ENCODE assay signal across 9 cellular contexts in the genomic region with DNA sequence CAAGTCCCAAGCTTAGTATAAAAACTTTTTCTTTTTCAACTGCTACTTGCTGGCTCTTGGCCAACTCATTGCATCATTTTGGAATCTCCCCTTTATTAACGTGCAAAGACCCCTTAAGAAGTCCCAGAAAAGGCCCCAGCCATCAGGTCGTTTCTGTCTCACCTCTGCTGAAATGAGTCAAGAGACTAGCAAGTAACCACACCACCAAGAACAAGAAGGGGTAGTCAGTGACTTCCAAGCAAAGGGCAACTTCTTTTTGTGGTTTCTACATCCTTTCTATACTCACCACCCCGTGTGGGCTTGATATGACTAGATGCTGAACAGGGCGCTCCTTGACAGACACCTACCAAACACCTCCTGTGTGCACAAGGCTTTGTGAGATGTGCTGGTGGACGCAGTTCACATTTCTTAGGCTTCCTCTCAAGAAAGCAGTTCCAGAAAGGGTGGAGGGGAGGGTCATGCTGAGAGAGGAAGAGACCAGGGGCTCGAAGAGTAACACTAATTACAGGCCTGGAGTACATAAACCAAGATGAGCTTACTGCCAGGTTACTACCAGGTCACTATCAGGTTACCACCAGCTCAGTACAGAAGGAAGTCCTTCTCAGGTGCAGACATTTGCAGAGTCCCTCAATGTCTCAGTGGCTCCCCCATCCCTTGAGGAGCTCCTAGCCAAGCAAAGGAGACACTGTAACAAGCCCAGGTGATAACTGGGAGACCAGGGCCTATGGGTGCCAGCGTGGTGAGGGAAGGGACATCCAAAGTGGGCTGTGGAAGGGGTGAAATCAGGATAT. TPM values are rescaled to one million over a fixed set of nuclear protein-coding genes. Genes with fewer than 3 reads are reported as not detected.
A peak's percentile ranks its signal among the peaks of the same experiment; 100 is the strongest.
DNase-seq lines count a peak whose midpoint lies in the region; ATAC-seq and TF ChIP-seq lines count a peak whose summit lies in the region.
"Had no signal": no experiment of that assay in that cellular context is flagged by ENCODE, and none has a peak within 500 bp of the region (broad histone marks: within the 10 kb centered on the region; RNA-seq: fewer than 3 reads in every experiment).

No MANE protein-coding gene starts in this region.

- in situ Hi-C loops in mammary epithelial cell (cut with MboI; ENCODE audit: low sequenced_read_pairs in 2 of 2): no loop called here

- H3K27ac ChIP-seq in mammary epithelial cell (ENCODE audit: insufficient read depth, low read depth, low read length): no peak overlapping the region

- CTCF ChIA-PET in mammary epithelial cell (lab: Charles Lee; ENCODE audit: low non-redundant PET): no interaction called here

- H3K27me3 ChIP-seq in mammary epithelial cell (ENCODE audit: insufficient read depth, low read length): no peaks in the 10 kb centered on the region

- no TSS peak for BruUV-seq in mammary epithelial cell (replicated peaks; lab: Mats Ljungman, UMichigan)

- peaks cover 15% of the 10 kb centered on the region for H3K9me3 ChIP-seq in mammary epithelial cell (replicated peaks; ENCODE audit: insufficient read depth, low read length)

- H3K27me3 Mint-ChIP-seq in osteocyte (ENCODE audit: unreplicated experiment): peaks cover 7% of the 10 kb centered on the region

- H2AFZ ChIP-seq in mammary epithelial cell (ENCODE audit: low read depth, low read length): no peak overlapping the region

- H3K9me3 Mint-ChIP-seq in osteocyte (ENCODE audit: unreplicated experiment): peaks cover 10% of the 10 kb centered on the region

- H3K4me2 ChIP-seq in mammary epithelial cell (ENCODE audit: insufficient read depth, low read depth, low read length): no peak overlapping the region

- no peaks in the 10 kb centered on the region for H4K20me1 ChIP-seq in mammary epithelial cell (ENCODE audit: insufficient read depth, low read length)

- no peak overlapping the region for H3K9ac ChIP-seq in mammary epithelial cell (ENCODE audit: insufficient read depth, low read length)

- intact Hi-C loops in mammary epithelial cell (cut with micrococcal nuclease): no loop called here

- TF ChIP-seq CTCF in osteocyte (IDR thresholded peaks at IDR 0.05) (no peak), mammary epithelial cell (conservative IDR thresholded peaks at IDR 0.05 in 1 of 2, IDR thresholded peaks at IDR 0.05 in 1 of 2; ENCODE audit: extremely low read depth in 1 of 2, insufficient read depth in 1 of 2, low read depth in 1 of 2, low read length in 2 of 2) (no peak)

- H3K4me3 ChIP-seq in mammary epithelial cell (replicated peaks in 1 of 3; ENCODE audit: insufficient read depth in 1 of 3, low read depth in 2 of 3, low read length in 3 of 3): no peak overlapping the region

- H3K36me3 Mint-ChIP-seq in osteocyte (ENCODE audit: unreplicated experiment): no peaks in the 10 kb centered on the region

- H3K4me1 ChIP-seq in mammary epithelial cell (ENCODE audit: insufficient read depth, low read length): no peaks in the 10 kb centered on the region

- H3K4me3 Mint-ChIP-seq in osteocyte (ENCODE audit: unreplicated experiment): no peak overlapping the region

- no peaks in the 10 kb centered on the region for H3K36me3 ChIP-seq in mammary epithelial cell (ENCODE audit: insufficient read depth, low read length)

- dilution Hi-C loops in mammary epithelial cell (cut with HindIII; ENCODE audit: low sequenced_read_pairs): loop anchor here (5.0 kb wide), 1 partner anchor 39 kb away; no protein-coding TSS in a partner anchor

- H3K4me1 Mint-ChIP-seq in osteocyte (ENCODE audit: unreplicated experiment): no peaks in the 10 kb centered on the region

- DNase-seq in activated CD4-positive, alpha-beta T cell treated with anti-CD3 and anti-CD28 coated beads for 48 hours: peak; percentile 58
- DNase-seq in stimulated activated CD4-positive, alpha-beta T cell treated with anti-CD3 and anti-CD28 coated beads, Interleukin-15, amount 100 ng/mL, for 24 hours: peak; percentile 51
- DNase-seq in NCI-H524 (lab: John Stamatoyannopoulos, UW) (no peak), osteocyte (ENCODE audit: extremely low spot score, unreplicated experiment) (no peak), mammary epithelial cell (no peak), dermis blood vessel endothelial cell (no peak)

- no peaks in the 10 kb centered on the region for H3K79me2 ChIP-seq in mammary epithelial cell (ENCODE audit: insufficient read depth, low read length)

- ATAC-seq in GM19023 (IDR thresholded peaks at IDR 0.05; ENCODE audit: unreplicated experiment) (peak; percentile 78), HG02943 (IDR thresholded peaks at IDR 0.05; ENCODE audit: low read depth, unreplicated experiment) (peak; percentile 82)
- ATAC-seq: left lobe of liver had no signal

- H3K27ac Mint-ChIP-seq in osteocyte (ENCODE audit: unreplicated experiment): no peak overlapping the region

- 40% methylated on average over 7 of the region's 7 CpGs for WGBS in mammary epithelial cell (ENCODE audit: low coverage, missing lambda C conversion rate)

RNA-seq across cellular contexts. Expression of a gene that starts 19.3 kb away (rescaled TPM):
- not detected in 2 replicates for total RNA-seq in osteocyte
- not detected for total RNA-seq in mammary epithelial cell
- polyA plus RNA-seq in mammary epithelial cell: not detected
- polyA minus RNA-seq in mammary epithelial cell: not detected
- total RNA-seq in dermis blood vessel endothelial cell: not detected in 2 replicates
- total RNA-seq: left lobe of liver had no signal

Comparison
In these comparisons a context has a peak if more than half of its experiments do, and no peak if none do; other contexts are left out.
1. DNase-seq: peak in activated CD4-positive, alpha-beta T cell treated with anti-CD3 and anti-CD28 coated beads for 48 hours (single experiment) and stimulated activated CD4-positive, alpha-beta T cell treated with anti-CD3 and anti-CD28 coated beads, Interleukin-15, amount 100 ng/mL, for 24 hours (single experiment); none in NCI-H524 (0 of 2), osteocyte (single experiment), mammary epithelial cell (single experiment) and dermis blood vessel endothelial cell (single experiment).